26 cellular contexts compared by ENCODE assay signal in the genomic region with DNA sequence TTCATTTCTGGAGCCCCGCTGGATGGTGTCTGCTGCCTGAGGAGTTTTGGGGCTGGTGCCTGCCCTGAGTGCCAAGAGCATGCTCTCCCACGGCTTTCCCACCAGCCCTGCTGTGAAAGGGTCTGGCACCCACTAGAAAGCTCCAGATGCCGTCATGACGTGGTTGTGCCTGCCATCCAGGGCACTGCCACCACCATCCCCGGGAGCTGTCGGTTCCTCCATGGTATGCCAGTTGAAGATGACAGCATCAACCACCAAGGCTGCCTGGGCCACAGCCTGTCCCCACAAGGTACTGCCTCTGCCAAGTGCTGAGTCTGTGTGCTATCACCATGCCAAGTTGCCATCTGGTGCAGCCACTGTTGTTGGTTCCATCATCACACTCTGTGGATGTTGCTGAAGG.
"Had no signal": no experiment of that assay in that cellular context is flagged by ENCODE, and none has a peak within 500 bp of the region (broad histone marks: within the 10 kb centered on the region; RNA-seq: fewer than 3 reads in every experiment).

No MANE protein-coding gene starts in this region.

- ATAC-seq: activated CD8-positive, alpha-beta memory T cell treated with anti-CD3 and anti-CD28 coated beads, Interleukin-2, amount 10 ng/mL, durations not matched to agents 7 days and 5 days; activated CD8-positive, alpha-beta T cell treated with anti-CD3 and anti-CD28 coated beads, Interleukin-2, amount 10 ng/mL, durations not matched to agents 7 days and 5 days; activated naive CD8-positive, alpha-beta T cell treated with anti-CD3 and anti-CD28 coated beads, Interleukin-2, amount 50 U/mL, for 24 hours; gastroesophageal sphincter; left colon; naive thymus-derived CD4-positive, alpha-beta T cell; T-helper 17 cell had no signal

- H3K4me3 ChIP-seq: gastroesophageal sphincter, right lobe of liver, thoracic aorta, uterus had no signal

- H3K9me3 ChIP-seq: right lobe of liver, uterus had no signal

- H3K4me3 Mint-ChIP-seq: activated CD4-positive, alpha-beta T cell treated with anti-CD3 and anti-CD28 coated beads, Interleukin-2, amount 10 ng/mL, durations not matched to agents 7 days and 5 days; activated CD8-positive, alpha-beta memory T cell treated with anti-CD3 and anti-CD28 coated beads, Interleukin-2, amount 10 ng/mL, durations not matched to agents 7 days and 5 days; activated CD8-positive, alpha-beta T cell treated with anti-CD3 and anti-CD28 coated beads, Interleukin-2, amount 10 ng/mL, durations not matched to agents 7 days and 5 days; activated naive CD4-positive, alpha-beta T cell treated with anti-CD3 and anti-CD28 coated beads, Interleukin-2, amount 50 U/mL, for 24 hours; activated naive CD8-positive, alpha-beta T cell treated with anti-CD3 and anti-CD28 coated beads, Interleukin-2, amount 50 U/mL, for 24 hours; mesothelial cell of epicardium; naive thymus-derived CD4-positive, alpha-beta T cell; neural crest cell; stimulated activated naive CD8-positive, alpha-beta T cell treated with anti-CD3 and anti-CD28 coated beads, Interleukin-15, Interleukin-2, amounts not matched to agents 100 ng/mL and 50 ng/mL, for 24 hours; T-helper 17 cell had no signal

- H3K36me3 ChIP-seq: gastroesophageal sphincter, right lobe of liver, thoracic aorta, uterus had no signal

- H3K9me3 Mint-ChIP-seq: activated T-helper 2 cell treated with anti-CD3 and anti-CD28 coated beads, Interferon-gamma antibody, Interleukin-2, Interleukin-4, amounts not matched to agents 10 μg/mL and 5 μg/mL and 100 μg/mL, durations not matched to agents 14 hours and 24 hours and 36 hours had no signal

- DNase-seq: activated CD4-positive, alpha-beta T cell treated with anti-CD3 and anti-CD28 coated beads for 1 hour; activated CD4-positive, alpha-beta T cell treated with anti-CD3 and anti-CD28 coated beads, Interleukin-2, amount 10 ng/mL, durations not matched to agents 7 days and 5 days; activated CD8-positive, alpha-beta memory T cell treated with anti-CD3 and anti-CD28 coated beads, Interleukin-2, amount 10 ng/mL, durations not matched to agents 7 days and 5 days; activated CD8-positive, alpha-beta T cell treated with anti-CD3 and anti-CD28 coated beads, Interleukin-2, amount 10 ng/mL, durations not matched to agents 7 days and 5 days; activated naive CD8-positive, alpha-beta T cell treated with anti-CD3 and anti-CD28 coated beads, Interleukin-2, amount 50 U/mL, for 24 hours; activated T-cell treated with anti-CD3 and anti-CD28 coated beads, Interleukin-2, amount 50 U/mL, for 48 hours; effector memory CD4-positive, alpha-beta T cell; head of caudate nucleus; hippocampal formation; kidney; left colon; mammary epithelial cell; naive thymus-derived CD4-positive, alpha-beta T cell; right lobe of liver; stimulated activated CD4-positive, alpha-beta T cell treated with anti-CD3 and anti-CD28 coated beads, Interleukin-4, amount 100 ng/mL, for 1 hour; T-helper 17 cell; T1000; trophoblast cell; uterus had no signal

- H3K36me3 Mint-ChIP-seq: activated CD8-positive, alpha-beta memory T cell treated with anti-CD3 and anti-CD28 coated beads, Interleukin-2, amount 10 ng/mL, durations not matched to agents 7 days and 5 days; activated naive CD4-positive, alpha-beta T cell treated with anti-CD3 and anti-CD28 coated beads, Interleukin-2, amount 50 U/mL, for 24 hours; mesothelial cell of epicardium had no signal

- H3K27ac ChIP-seq: gastroesophageal sphincter, right lobe of liver, thoracic aorta, uterus had no signal

- H3K27me3 ChIP-seq: right lobe of liver, uterus had no signal

- H3K4me1 Mint-ChIP-seq: activated CD4-positive, alpha-beta T cell treated with anti-CD3 and anti-CD28 coated beads, Interleukin-2, amount 10 ng/mL, durations not matched to agents 7 days and 5 days; activated CD8-positive, alpha-beta memory T cell treated with anti-CD3 and anti-CD28 coated beads, Interleukin-2, amount 10 ng/mL, durations not matched to agents 7 days and 5 days; activated naive CD4-positive, alpha-beta T cell treated with anti-CD3 and anti-CD28 coated beads, Interleukin-2, amount 50 U/mL, for 24 hours; activated naive CD8-positive, alpha-beta T cell treated with anti-CD3 and anti-CD28 coated beads, Interleukin-2, amount 50 U/mL, for 24 hours; mesothelial cell of epicardium; naive thymus-derived CD4-positive, alpha-beta T cell; neural crest cell; T-helper 17 cell had no signal

- H3K27ac Mint-ChIP-seq: activated CD4-positive, alpha-beta T cell treated with anti-CD3 and anti-CD28 coated beads, Interleukin-2, amount 10 ng/mL, durations not matched to agents 7 days and 5 days; activated CD8-positive, alpha-beta memory T cell treated with anti-CD3 and anti-CD28 coated beads, Interleukin-2, amount 10 ng/mL, durations not matched to agents 7 days and 5 days; activated CD8-positive, alpha-beta T cell treated with anti-CD3 and anti-CD28 coated beads, Interleukin-2, amount 10 ng/mL, durations not matched to agents 7 days and 5 days; activated naive CD4-positive, alpha-beta T cell treated with anti-CD3 and anti-CD28 coated beads, Interleukin-2, amount 50 U/mL, for 24 hours; activated naive CD8-positive, alpha-beta T cell treated with anti-CD3 and anti-CD28 coated beads, Interleukin-2, amount 50 U/mL, for 24 hours; activated T-helper 2 cell treated with anti-CD3 and anti-CD28 coated beads, Interferon-gamma antibody, Interleukin-2, Interleukin-4, amounts not matched to agents 10 μg/mL and 5 μg/mL and 100 μg/mL, durations not matched to agents 14 hours and 24 hours and 36 hours; mesothelial cell of epicardium; naive thymus-derived CD4-positive, alpha-beta T cell; stimulated activated naive CD8-positive, alpha-beta T cell treated with anti-CD3 and anti-CD28 coated beads, Interleukin-15, Interleukin-2, amounts not matched to agents 100 ng/mL and 50 ng/mL, for 24 hours; T-helper 17 cell had no signal

- H3K27me3 Mint-ChIP-seq: activated CD4-positive, alpha-beta T cell treated with anti-CD3 and anti-CD28 coated beads, Interleukin-2, amount 10 ng/mL, durations not matched to agents 7 days and 5 days had no signal

- H3K4me1 ChIP-seq: gastroesophageal sphincter, right lobe of liver, uterus had no signal
